ENCODE assay signal across 13 cellular contexts in genomic region chr6:43268348-43268685, GRCh38. TPM values are rescaled to one million over a fixed set of nuclear protein-coding genes. Genes with fewer than 3 reads are reported as not detected.
DNase-seq lines count a peak whose midpoint lies in the region; ATAC-seq, FAIRE-seq and TF ChIP-seq lines count a peak whose summit lies in the region.
"Had no signal": no experiment of that assay in that cellular context is flagged by ENCODE, and none has a peak within 500 bp of the region (broad histone marks: within the 10 kb centered on the region; RNA-seq: fewer than 3 reads in every experiment).

No MANE protein-coding gene starts in this region.

- H3K4me1 ChIP-seq in smooth muscle cell (ENCODE audit: low read depth), result peaks cover 10% of the 10 kb centered on the region

- H3K27me3 ChIP-seq in smooth muscle cell (ENCODE audit: low read depth), result peaks cover 11% of the 10 kb centered on the region
- H3K27me3 ChIP-seq: Peyer's patch had no signal

- H2AFZ ChIP-seq in smooth muscle cell (ENCODE audit: low read depth), result peak overlapping the region; percentile 66

- no peak overlapping the region for H3K4me2 ChIP-seq in smooth muscle cell

- H3K9me3 ChIP-seq in smooth muscle cell (replicated peaks; ENCODE audit: low read depth), result no peaks in the 10 kb centered on the region
- H3K9me3 ChIP-seq: Peyer's patch had no signal

- intact Hi-C loops in left colon (cut with DNase I, micrococcal nuclease), result loop anchor here (10.0 kb wide), 2 partner anchors 66 to 236 kb away; no protein-coding TSS in a partner anchor

- H3K4me3 ChIP-seq in smooth muscle cell, result no peak overlapping the region

- TF ChIP-seq CTCF in smooth muscle cell (IDR thresholded peaks at IDR 0.05; ENCODE audit: borderline replicate concordance, insufficient read depth, poor library complexity, severe bottlenecking), result no peak

- H4K20me1 ChIP-seq in smooth muscle cell (ENCODE audit: low read depth), result no peaks in the 10 kb centered on the region

- ATAC-seq in left colon (no peak), GM19455 (IDR thresholded peaks at IDR 0.05; ENCODE audit: unreplicated experiment) (no peak), GM19397 (IDR thresholded peaks at IDR 0.05; ENCODE audit: unreplicated experiment) (no peak), HG02623 (IDR thresholded peaks at IDR 0.05; ENCODE audit: unreplicated experiment) (no peak)

- DNase-seq in NCI-H1092 (lab: John Stamatoyannopoulos, UW) (peak; percentile 72), cerebellar cortex (ENCODE audit: low spot score) (peak; percentile 66), left colon (peak; percentile 21 to 49), smooth muscle cell (lab: John Stamatoyannopoulos, UW; ENCODE audit: unreplicated experiment) (no peak), H54 (ENCODE audit: insufficient read length, low spot score) (no peak)
- DNase-seq: activated CD8-positive, alpha-beta memory T cell treated with anti-CD3 and anti-CD28 coated beads, Interleukin-2, amount 50 U/mL, for 4 hours; NCI-H1694; stimulated activated CD4-positive, alpha-beta T cell treated with anti-CD3 and anti-CD28 coated beads, Interleukin-4, amount 100 ng/mL, for 24 hours had no signal

- H3K27ac ChIP-seq in smooth muscle cell (ENCODE audit: low read depth), result no peak overlapping the region

- WGBS in smooth muscle cell (ENCODE audit: low lambda C conversion rate), result 79% methylated on average over 3 of the region's 3 CpGs

- TF ChIP-seq POLR2A in H54 (IDR thresholded peaks at IDR 0.05; ENCODE audit: low read depth, low read length), result no peak

- H3K9ac ChIP-seq in smooth muscle cell (ENCODE audit: low read depth), result no peak overlapping the region

- no peak for FAIRE-seq in H54 (lab: Jason Lieb, UNC)

- H3K79me2 ChIP-seq in smooth muscle cell (ENCODE audit: low read depth), result no peaks in the 10 kb centered on the region

- no peaks in the 10 kb centered on the region for H3K36me3 ChIP-seq in smooth muscle cell (ENCODE audit: low read depth)
- H3K36me3 ChIP-seq: Peyer's patch had no signal

- no peaks in the 10 kb centered on the region for H3F3A ChIP-seq in smooth muscle cell (ENCODE audit: low read depth)

RNA-seq across cellular contexts. Expression of gene TTBK1, which starts 25.0 kb away (rescaled TPM):
- total RNA-seq in left colon (under 1 TPM; 0.18 to 0.53 TPM), smooth muscle cell (not detected in 2 replicates)
- 0.17 TPM in 1 of 2 replicates, not detected in the other for polyA plus RNA-seq in smooth muscle cell

RNA-seq across cellular contexts. Expression of gene SLC22A7, which starts 29.7 kb away (rescaled TPM):
- total RNA-seq in left colon (not detected), smooth muscle cell (not detected in 2 replicates)
- not detected in 2 replicates for polyA plus RNA-seq in smooth muscle cell
- total RNA-seq: epithelial cell of proximal tubule had no signal

RNA-seq across cellular contexts. Expression of gene DNPH1, which starts 39.0 kb away (rescaled TPM):
- total RNA-seq in left colon (10 to 100 TPM; 65.7 to 67.3 TPM), smooth muscle cell (18.4 and 33.8 TPM in 2 replicates)
- 82.1 and 82.4 TPM in 2 replicates for polyA plus RNA-seq in smooth muscle cell

RNA-seq across cellular contexts. Expression of gene CRIP3, which starts 40.3 kb away (rescaled TPM):
- total RNA-seq in left colon (1 to 10 TPM; 1.4 TPM), smooth muscle cell (not detected in 2 replicates)
- 0.44 TPM in 1 of 2 replicates, not detected in the other for polyA plus RNA-seq in smooth muscle cell
- total RNA-seq: epithelial cell of proximal tubule had no signal

Comparison
In these comparisons a context has a peak if more than half of its experiments do, and no peak if none do; other contexts are left out.
1. DNase-seq: peak in NCI-H1092 (single experiment), cerebellar cortex (single experiment) and left colon (2 of 2); none in smooth muscle cell (single experiment) and H54 (single experiment).